23 cellular contexts compared by ENCODE assay signal in genomic region chr7:17118412-17118811, GRCh38.
DNase-seq lines count a peak whose midpoint lies in the region; ATAC-seq and TF ChIP-seq lines count a peak whose summit lies in the region.
"Had no signal": no experiment of that assay in that cellular context is flagged by ENCODE, and none has a peak within 500 bp of the region (broad histone marks: within the 10 kb centered on the region; RNA-seq: fewer than 3 reads in every experiment).

No MANE protein-coding gene starts in this region.

- CTCF ChIA-PET in activated CD8-positive, alpha-beta T cell treated with anti-CD3 and anti-CD28 coated beads for 36 hours (lab: Charles Lee) = interaction anchor here (0.9 kb wide), 1 partner anchor 158 kb away, joined by 3 read pairs; no protein-coding TSS in a partner anchor
- CTCF ChIA-PET in activated CD8-positive, alpha-beta T cell treated with anti-CD3 and anti-CD28 coated beads, Interleukin-2, amount 10 ng/mL, durations not matched to agents 7 days and 5 days (lab: Charles Lee) = no interaction called here
- CTCF ChIA-PET in CD4-positive, alpha-beta T cell (lab: Charles Lee) = interaction anchor here (1.0 kb wide), 1 partner anchor 46 kb away, joined by 3 read pairs; no protein-coding TSS in a partner anchor
- CTCF ChIA-PET in T-cell (lab: Charles Lee) = no interaction called here

- no peak overlapping the region for H3K27ac ChIP-seq in CD4-positive, alpha-beta T cell (ENCODE audit: low read depth, low read length)

- H3K4me3 Mint-ChIP-seq in activated CD8-positive, alpha-beta T cell treated with anti-CD3 and anti-CD28 coated beads for 36 hours = no peak overlapping the region
- no peak overlapping the region for H3K4me3 Mint-ChIP-seq in activated CD8-positive, alpha-beta T cell treated with anti-CD3 and anti-CD28 coated beads, Interleukin-2, amount 10 ng/mL, durations not matched to agents 7 days and 5 days
- no peak overlapping the region for H3K4me3 Mint-ChIP-seq in CD4-positive, alpha-beta T cell
- H3K4me3 Mint-ChIP-seq in T-cell = peak overlapping the region in 1 of 3 donors; percentile 31
- H3K4me3 Mint-ChIP-seq in naive thymus-derived CD8-positive, alpha-beta T cell = peak overlapping the region in 5 of 10 donors; percentile 10 to 58 (median 16)
- H3K4me3 Mint-ChIP-seq: CD8-positive, alpha-beta memory T cell; HFFc6; IgD-negative memory B cell had no signal

- no peak for ATAC-seq in activated CD8-positive, alpha-beta T cell treated with anti-CD3 and anti-CD28 coated beads for 36 hours
- no peak for ATAC-seq in activated CD8-positive, alpha-beta T cell treated with anti-CD3 and anti-CD28 coated beads, Interleukin-2, amount 10 ng/mL, durations not matched to agents 7 days and 5 days
- ATAC-seq in CD4-positive, alpha-beta T cell (ENCODE audit: poor library complexity) = peak; percentile 17
- ATAC-seq in T-cell (replicated peaks in 1 of 4) (peak; percentile 34 to 72 (median 68)), HG02678 (IDR thresholded peaks at IDR 0.05; ENCODE audit: unreplicated experiment) (no peak), GM19463 (IDR thresholded peaks at IDR 0.05; ENCODE audit: unreplicated experiment) (no peak)
- ATAC-seq in naive thymus-derived CD8-positive, alpha-beta T cell = peak; percentile 67 to 80
- ATAC-seq: HCT116, HepG2 had no signal

- no peak overlapping the region for H3K27ac Mint-ChIP-seq in activated CD8-positive, alpha-beta T cell treated with anti-CD3 and anti-CD28 coated beads for 36 hours
- no peak overlapping the region for H3K27ac Mint-ChIP-seq in activated CD8-positive, alpha-beta T cell treated with anti-CD3 and anti-CD28 coated beads, Interleukin-2, amount 10 ng/mL, durations not matched to agents 7 days and 5 days
- H3K27ac Mint-ChIP-seq in CD4-positive, alpha-beta T cell = no peak overlapping the region
- peak overlapping the region; percentile 5 to 64 for H3K27ac Mint-ChIP-seq in T-cell
- H3K27ac Mint-ChIP-seq in naive thymus-derived CD8-positive, alpha-beta T cell = no peak overlapping the region
- H3K27ac Mint-ChIP-seq: CD8-positive, alpha-beta memory T cell; HFFc6; IgD-negative memory B cell had no signal

- POLR2A ChIA-PET in activated CD8-positive, alpha-beta T cell treated with anti-CD3 and anti-CD28 coated beads for 36 hours (lab: Charles Lee) = no interaction called here
- POLR2A ChIA-PET in activated CD8-positive, alpha-beta T cell treated with anti-CD3 and anti-CD28 coated beads, Interleukin-2, amount 10 ng/mL, durations not matched to agents 7 days and 5 days (lab: Charles Lee) = no interaction called here
- POLR2A ChIA-PET in CD4-positive, alpha-beta T cell (lab: Charles Lee) = no interaction called here
- POLR2A ChIA-PET in T-cell (lab: Charles Lee) = interaction anchor here in 1 of 2 donors (0.5 to 0.7 kb wide), 2 partner anchors 18 to 25 kb away, joined by 3 read pairs; no protein-coding TSS in a partner anchor
- POLR2A ChIA-PET in naive thymus-derived CD8-positive, alpha-beta T cell (lab: Charles Lee) = no interaction called here

- no peaks in the 10 kb centered on the region for H3K9me3 ChIP-seq in CD4-positive, alpha-beta T cell (ENCODE audit: control insufficient read depth, low read length)
- H3K9me3 ChIP-seq: BE2C had no signal

- no peaks in the 10 kb centered on the region for H3K36me3 Mint-ChIP-seq in activated CD8-positive, alpha-beta T cell treated with anti-CD3 and anti-CD28 coated beads for 36 hours (ENCODE audit: low read depth)
- H3K36me3 Mint-ChIP-seq in activated CD8-positive, alpha-beta T cell treated with anti-CD3 and anti-CD28 coated beads, Interleukin-2, amount 10 ng/mL, durations not matched to agents 7 days and 5 days (ENCODE audit: low read depth) = no peaks in the 10 kb centered on the region
- H3K36me3 Mint-ChIP-seq in CD4-positive, alpha-beta T cell (ENCODE audit: low read depth) = no peaks in the 10 kb centered on the region
- H3K36me3 Mint-ChIP-seq in T-cell = no peaks in the 10 kb centered on the region
- H3K36me3 Mint-ChIP-seq in naive thymus-derived CD8-positive, alpha-beta T cell = no peaks in the 10 kb centered on the region
- H3K36me3 Mint-ChIP-seq: IgD-negative memory B cell had no signal

- intact Hi-C loops in activated CD8-positive, alpha-beta T cell treated with anti-CD3 and anti-CD28 coated beads for 36 hours (cut with micrococcal nuclease) = no loop called here
- intact Hi-C loops in CD4-positive, alpha-beta T cell (cut with DNase I, micrococcal nuclease) = no loop called here

- no peaks in the 10 kb centered on the region for H3K27me3 Mint-ChIP-seq in activated CD8-positive, alpha-beta T cell treated with anti-CD3 and anti-CD28 coated beads for 36 hours
- no peaks in the 10 kb centered on the region for H3K27me3 Mint-ChIP-seq in activated CD8-positive, alpha-beta T cell treated with anti-CD3 and anti-CD28 coated beads, Interleukin-2, amount 10 ng/mL, durations not matched to agents 7 days and 5 days (ENCODE audit: low read depth)
- H3K27me3 Mint-ChIP-seq in CD4-positive, alpha-beta T cell = peaks cover 4% of the 10 kb centered on the region
- no peaks in the 10 kb centered on the region for H3K27me3 Mint-ChIP-seq in T-cell
- peaks cover 0 to 2% (median 0%) of the 10 kb centered on the region in 5 donors for H3K27me3 Mint-ChIP-seq in naive thymus-derived CD8-positive, alpha-beta T cell
- H3K27me3 Mint-ChIP-seq: IgD-negative memory B cell had no signal

- DNase-seq in activated CD8-positive, alpha-beta T cell treated with anti-CD3 and anti-CD28 coated beads for 36 hours = peak; percentile 13
- DNase-seq in activated CD8-positive, alpha-beta T cell treated with anti-CD3 and anti-CD28 coated beads, Interleukin-2, amount 10 ng/mL, durations not matched to agents 7 days and 5 days = no peak
- DNase-seq in CD4-positive, alpha-beta T cell = no peak
- no peak for DNase-seq in T-cell
- DNase-seq in naive thymus-derived CD8-positive, alpha-beta T cell = peak in 2 of 10 donors; percentile 29 to 45
- DNase-seq: ACHN, BE2C, C1 segment of cervical spinal cord, COR-L47, DMS 273 treated with DMSO at 0.1 percent for 48 hours, DMS53, DND-41, EL, GOT3, H7, HFFc6, KBM-7 had no signal

- no peak for TF ChIP-seq CTCF in activated CD8-positive, alpha-beta T cell treated with anti-CD3 and anti-CD28 coated beads for 36 hours (IDR thresholded peaks at IDR 0.05)
- TF ChIP-seq CTCF in CD4-positive, alpha-beta T cell (IDR thresholded peaks at IDR 0.05) = no peak

- no peaks in the 10 kb centered on the region for H3K27me3 ChIP-seq in CD4-positive, alpha-beta T cell (ENCODE audit: control insufficient read depth, insufficient read depth, low read length)
- H3K27me3 ChIP-seq: BE2C had no signal

- peaks cover 14% of the 10 kb centered on the region for H3K4me1 Mint-ChIP-seq in activated CD8-positive, alpha-beta T cell treated with anti-CD3 and anti-CD28 coated beads for 36 hours (ENCODE audit: low read depth)
- H3K4me1 Mint-ChIP-seq in activated CD8-positive, alpha-beta T cell treated with anti-CD3 and anti-CD28 coated beads, Interleukin-2, amount 10 ng/mL, durations not matched to agents 7 days and 5 days (ENCODE audit: low read depth) = peaks cover 12% of the 10 kb centered on the region
- H3K4me1 Mint-ChIP-seq in CD4-positive, alpha-beta T cell (ENCODE audit: low read depth) = peaks cover 13% of the 10 kb centered on the region
- H3K4me1 Mint-ChIP-seq in T-cell = peaks cover 24 to 29% (median 26%) of the 10 kb centered on the region in 3 donors
- H3K4me1 Mint-ChIP-seq in naive thymus-derived CD8-positive, alpha-beta T cell = peaks cover 5 to 30% (median 16%) of the 10 kb centered on the region in 4 donors

- no peaks in the 10 kb centered on the region for H3K9me3 Mint-ChIP-seq in activated CD8-positive, alpha-beta T cell treated with anti-CD3 and anti-CD28 coated beads for 36 hours
- no peaks in the 10 kb centered on the region for H3K9me3 Mint-ChIP-seq in activated CD8-positive, alpha-beta T cell treated with anti-CD3 and anti-CD28 coated beads, Interleukin-2, amount 10 ng/mL, durations not matched to agents 7 days and 5 days (ENCODE audit: insufficient read depth)
- H3K9me3 Mint-ChIP-seq in CD4-positive, alpha-beta T cell = no peaks in the 10 kb centered on the region
- H3K9me3 Mint-ChIP-seq in T-cell = peaks cover 0 to 8% (median 0%) of the 10 kb centered on the region in 3 donors
- H3K9me3 Mint-ChIP-seq in naive thymus-derived CD8-positive, alpha-beta T cell = peaks cover 0 to 2% (median 0%) of the 10 kb centered on the region in 9 donors
- H3K9me3 Mint-ChIP-seq: HFFc6 had no signal

Comparison
In these comparisons a context has a peak if more than half of its experiments do, and no peak if none do; other contexts are left out.
1. CTCF ChIA-PET loops: an anchor here in activated CD8-positive, alpha-beta T cell treated with anti-CD3 and anti-CD28 coated beads for 36 hours (0.9 kb wide) and CD4-positive, alpha-beta T cell (1.0 kb wide); none called in activated CD8-positive, alpha-beta T cell treated with anti-CD3 and anti-CD28 coated beads, Interleukin-2, amount 10 ng/mL, durations not matched to agents 7 days and 5 days and T-cell.
2. ATAC-seq: peak in CD4-positive, alpha-beta T cell (single experiment), T-cell (4 of 4) and naive thymus-derived CD8-positive, alpha-beta T cell (2 of 2); none in activated CD8-positive, alpha-beta T cell treated with anti-CD3 and anti-CD28 coated beads for 36 hours (single experiment), activated CD8-positive, alpha-beta T cell treated with anti-CD3 and anti-CD28 coated beads, Interleukin-2, amount 10 ng/mL, durations not matched to agents 7 days and 5 days (single experiment), HG02678 (single experiment) and GM19463 (single experiment).
3. H3K27ac Mint-ChIP-seq: peak in T-cell (2 of 2); none in activated CD8-positive, alpha-beta T cell treated with anti-CD3 and anti-CD28 coated beads for 36 hours (single experiment), activated CD8-positive, alpha-beta T cell treated with anti-CD3 and anti-CD28 coated beads, Interleukin-2, amount 10 ng/mL, durations not matched to agents 7 days and 5 days (single experiment), CD4-positive, alpha-beta T cell (single experiment) and naive thymus-derived CD8-positive, alpha-beta T cell (0 of 10).